In genomic region chr14:67420102-67420739, GRCh38 we compare ENCODE assay signal across 9 cellular contexts. TPM values are rescaled to one million over a fixed set of nuclear protein-coding genes. Genes with fewer than 3 reads are reported as not detected.
DNase-seq lines count a peak whose midpoint lies in the region; ATAC-seq and TF ChIP-seq lines count a peak whose summit lies in the region.
"Had no signal": no experiment of that assay in that cellular context is flagged by ENCODE, and none has a peak within 500 bp of the region (broad histone marks: within the 10 kb centered on the region; RNA-seq: fewer than 3 reads in every experiment).

No MANE protein-coding gene starts in this region.

- H3K36me3 ChIP-seq in body of pancreas (replicated peaks in 1 of 2; ENCODE audit: insufficient read depth in 1 of 2, low read depth in 2 of 2) (no peaks in the 10 kb centered on the region), smooth muscle cell (ENCODE audit: low read depth) (no peaks in the 10 kb centered on the region)
- H3K36me3 ChIP-seq: BLaER1 treated with 17β-estradiol and CSF1 and Interleukin-3, amounts not matched to agents 10 nM and 100 nM had no signal

- no peak overlapping the region for H3K27ac ChIP-seq in body of pancreas
- no peak overlapping the region for H3K27ac ChIP-seq in smooth muscle cell (ENCODE audit: low read depth)
- H3K27ac ChIP-seq: BLaER1 treated with 17β-estradiol and CSF1 and Interleukin-3, amounts not matched to agents 10 nM and 100 nM had no signal

- no peak overlapping the region for H3K4me2 ChIP-seq in smooth muscle cell

- 72 to 76% methylated on average over 10 to 12 of the region's 12 CpGs for WGBS in body of pancreas, 2 donors
- WGBS in smooth muscle cell (ENCODE audit: low lambda C conversion rate) = 80% methylated on average over 12 of the region's 12 CpGs

- H4K20me1 ChIP-seq in smooth muscle cell (ENCODE audit: low read depth) = no peaks in the 10 kb centered on the region

- intact Hi-C loops in body of pancreas (cut with DNase I) = loop anchor here (10.0 kb wide), 1 partner anchor 155 kb away; no protein-coding TSS in a partner anchor

- H3K9ac ChIP-seq in smooth muscle cell (ENCODE audit: low read depth) = no peak overlapping the region
- H3K9ac ChIP-seq: BLaER1 treated with 17β-estradiol and CSF1 and Interleukin-3, amounts not matched to agents 10 nM and 100 nM had no signal

- no peak overlapping the region for H3K4me3 ChIP-seq in body of pancreas
- no peak overlapping the region for H3K4me3 ChIP-seq in smooth muscle cell
- H3K4me3 ChIP-seq: BLaER1 treated with 17β-estradiol and CSF1 and Interleukin-3, amounts not matched to agents 10 nM and 100 nM had no signal

- ATAC-seq in body of pancreas (peak; percentile 42), HG03095 (IDR thresholded peaks at IDR 0.05; ENCODE audit: unreplicated experiment) (no peak)

- peak in 6 of 7 experiments; percentile 18 to 45 (median 37) for TF ChIP-seq CTCF in body of pancreas (IDR thresholded peaks at IDR 0.05)
- TF ChIP-seq CTCF in smooth muscle cell (IDR thresholded peaks at IDR 0.05; ENCODE audit: borderline replicate concordance, insufficient read depth, poor library complexity, severe bottlenecking) = peak; percentile 26

- H3F3A ChIP-seq in smooth muscle cell (ENCODE audit: low read depth) = no peaks in the 10 kb centered on the region

- no peak overlapping the region for H2AFZ ChIP-seq in smooth muscle cell (ENCODE audit: low read depth)

- DNase-seq in NCI-H1694 (lab: John Stamatoyannopoulos, UW) (peak; percentile 32), NCI-H1694 treated with DMSO at 0.1 percent for 48 hours (lab: John Stamatoyannopoulos, UW) (no peak), NCI-H82 treated with DMSO at 0.1 percent for 48 hours (lab: John Stamatoyannopoulos, UW; ENCODE audit: unreplicated experiment) (peak; percentile 9), body of pancreas (peak; percentile 22 to 47 (median 38)), smooth muscle cell (lab: John Stamatoyannopoulos, UW; ENCODE audit: unreplicated experiment) (no peak), NCI-H2107 (lab: John Stamatoyannopoulos, UW) (no peak), NCI-H2171 treated with DMSO at 0.1 percent for 48 hours (lab: John Stamatoyannopoulos, UW) (no peak)

- TF ChIP-seq POLR2A in body of pancreas (IDR thresholded peaks at IDR 0.05) = no peak

- H3K79me2 ChIP-seq in smooth muscle cell (ENCODE audit: low read depth) = no peaks in the 10 kb centered on the region

- H3K9me3 ChIP-seq in body of pancreas = no peaks in the 10 kb centered on the region
- no peaks in the 10 kb centered on the region for H3K9me3 ChIP-seq in smooth muscle cell (replicated peaks; ENCODE audit: low read depth)
- H3K9me3 ChIP-seq: BLaER1 treated with 17β-estradiol and CSF1 and Interleukin-3, amounts not matched to agents 10 nM and 100 nM had no signal

- no peaks in the 10 kb centered on the region for H3K27me3 ChIP-seq in body of pancreas
- no peaks in the 10 kb centered on the region for H3K27me3 ChIP-seq in smooth muscle cell (ENCODE audit: low read depth)
- H3K27me3 ChIP-seq: BLaER1 treated with 17β-estradiol and CSF1 and Interleukin-3, amounts not matched to agents 10 nM and 100 nM had no signal

- H3K4me1 ChIP-seq in body of pancreas (peaks cover 11% of the 10 kb centered on the region), smooth muscle cell (ENCODE audit: low read depth) (no peaks in the 10 kb centered on the region)

RNA-seq across cellular contexts. Expression of gene PLEK2, which starts 8.3 kb away (rescaled TPM):
- total RNA-seq in body of pancreas (1 to 10 TPM; 7.5 to 9.2 TPM), smooth muscle cell (1.8 and 3.1 TPM in 2 replicates)
- polyA plus RNA-seq in smooth muscle cell = 1.6 and 4.2 TPM in 2 replicates

Comparison
In these comparisons a context has a peak if more than half of its experiments do, and no peak if none do; other contexts are left out.
1. DNase-seq: peak in NCI-H1694 (single experiment), NCI-H82 treated with DMSO at 0.1 percent for 48 hours (single experiment) and body of pancreas (4 of 4); none in NCI-H1694 treated with DMSO at 0.1 percent for 48 hours (single experiment), smooth muscle cell (single experiment), NCI-H2107 (single experiment) and NCI-H2171 treated with DMSO at 0.1 percent for 48 hours (single experiment).